ENCODE assay signal across 9 cellular contexts in genomic region chr1:209805341-209805781, GRCh38. TPM values are rescaled to one million over a fixed set of nuclear protein-coding genes. Genes with fewer than 3 reads are reported as not detected.
A peak's percentile ranks its signal among the peaks of the same experiment; 100 is the strongest.
DNase-seq lines count a peak whose midpoint lies in the region; ATAC-seq and TF ChIP-seq lines count a peak whose summit lies in the region.
"Had no signal": no experiment of that assay in that cellular context is flagged by ENCODE, and none has a peak within 500 bp of the region (broad histone marks: within the 10 kb centered on the region; RNA-seq: fewer than 3 reads in every experiment).

No MANE protein-coding gene starts in this region.

- peak overlapping the region; percentile 93 to 99 (median 95) for H3K4me3 Mint-ChIP-seq in immature natural killer cell
- peak overlapping the region; percentile 86 for H3K4me3 Mint-ChIP-seq in stimulated activated effector memory CD8-positive, alpha-beta T cell treated with anti-CD3 and anti-CD28 coated beads, Interleukin-12 subunit alpha, Interleukin-12 subunit beta, amount 100 ng/mL, for 72 hours

- DNase-seq in DMS79 (lab: John Stamatoyannopoulos, UW) (peak; percentile 20), DMS79 treated with DMSO at 0.1 percent for 48 hours (lab: John Stamatoyannopoulos, UW) (no peak), astrocyte of the cerebellum (ENCODE audit: low read depth) (no peak), immature natural killer cell (no peak), Kasumi-1 (lab: John Stamatoyannopoulos, UW) (no peak), BE2C (no peak)
- DNase-seq in stimulated activated effector memory CD8-positive, alpha-beta T cell treated with anti-CD3 and anti-CD28 coated beads, Interleukin-12 subunit alpha, Interleukin-12 subunit beta, amount 100 ng/mL, for 72 hours (ENCODE audit: low spot score in 2 of 2), result no peak

- in situ Hi-C loops in astrocyte of the cerebellum (cut with HindIII; ENCODE audit: low sequenced_read_pairs), result no loop called here

- no peak for TF ChIP-seq CTCF in astrocyte of the cerebellum (IDR thresholded peaks at IDR 0.05; ENCODE audit: low read depth, low read length, missing control alignments)
- TF ChIP-seq CTCF in BE2C (IDR thresholded peaks at IDR 0.05; ENCODE audit: low read depth, low read length), result no peak

- H3K36me3 Mint-ChIP-seq in immature natural killer cell, result peaks cover 0 to 6% (median 4%) of the 10 kb centered on the region in 3 donors
- H3K36me3 Mint-ChIP-seq in stimulated activated effector memory CD8-positive, alpha-beta T cell treated with anti-CD3 and anti-CD28 coated beads, Interleukin-12 subunit alpha, Interleukin-12 subunit beta, amount 100 ng/mL, for 72 hours, result no peaks in the 10 kb centered on the region

- H3K9me3 Mint-ChIP-seq in immature natural killer cell, result no peaks in the 10 kb centered on the region
- no peaks in the 10 kb centered on the region for H3K9me3 Mint-ChIP-seq in stimulated activated effector memory CD8-positive, alpha-beta T cell treated with anti-CD3 and anti-CD28 coated beads, Interleukin-12 subunit alpha, Interleukin-12 subunit beta, amount 100 ng/mL, for 72 hours

- no peaks in the 10 kb centered on the region for H3K9me3 ChIP-seq in BE2C
- H3K9me3 ChIP-seq: A549 had no signal

- peaks cover 0 to 5% (median 3%) of the 10 kb centered on the region in 3 donors for H3K27me3 Mint-ChIP-seq in immature natural killer cell (ENCODE audit: low read depth in 3 of 3)

- no peak for ATAC-seq in stimulated activated effector memory CD8-positive, alpha-beta T cell treated with anti-CD3 and anti-CD28 coated beads, Interleukin-12 subunit alpha, Interleukin-12 subunit beta, amount 100 ng/mL, for 72 hours
- ATAC-seq in GM19035 (IDR thresholded peaks at IDR 0.05; ENCODE audit: unreplicated experiment), result no peak

- H3K4me1 Mint-ChIP-seq in immature natural killer cell, result peaks cover 17 to 19% of the 10 kb centered on the region in 2 donors
- H3K4me1 Mint-ChIP-seq in stimulated activated effector memory CD8-positive, alpha-beta T cell treated with anti-CD3 and anti-CD28 coated beads, Interleukin-12 subunit alpha, Interleukin-12 subunit beta, amount 100 ng/mL, for 72 hours, result peaks cover 21% of the 10 kb centered on the region

- H3K4me1 ChIP-seq in BE2C, result peaks cover 41% of the 10 kb centered on the region

- H3K4me3 ChIP-seq in astrocyte of the cerebellum (ENCODE audit: low read depth, low read length), result peak overlapping the region; percentile 36
- H3K4me3 ChIP-seq in BE2C (ENCODE audit: low read depth, low read length), result no peak overlapping the region

- no peaks in the 10 kb centered on the region for H3K36me3 ChIP-seq in BE2C

- H3K27me3 ChIP-seq in BE2C, result no peaks in the 10 kb centered on the region

- H3K27ac Mint-ChIP-seq in immature natural killer cell, result peak overlapping the region in 4 of 6 donors; percentile 69 to 97 (median 80)
- H3K27ac Mint-ChIP-seq in stimulated activated effector memory CD8-positive, alpha-beta T cell treated with anti-CD3 and anti-CD28 coated beads, Interleukin-12 subunit alpha, Interleukin-12 subunit beta, amount 100 ng/mL, for 72 hours, result peak overlapping the region; percentile 84

RNA-seq across cellular contexts. Expression of gene IRF6, which starts 0.6 kb away (rescaled TPM):
- polyA plus RNA-seq in immature natural killer cell, result 1 to 10 TPM in 2 of 3 donors, not detected in 1; 5.2 TPM
- polyA plus RNA-seq in BE2C (2012; ENCODE audit: insufficient read depth, insufficient read length, low read depth), result 4.9 TPM

RNA-seq across cellular contexts. Expression of gene C1orf74, which starts 21.0 kb away (rescaled TPM):
- under 1 TPM in 2 of 3 donors, not detected in 1; 0.18 to 0.84 TPM for polyA plus RNA-seq in immature natural killer cell
- polyA plus RNA-seq in BE2C (2012; ENCODE audit: insufficient read depth, insufficient read length, low read depth), result 5.2 TPM

RNA-seq across cellular contexts. Expression of gene UTP25, which starts 22.4 kb away (rescaled TPM):
- polyA plus RNA-seq in immature natural killer cell, result 1 to 10 TPM; 2.6 to 3.7 (median 3.2) TPM
- polyA plus RNA-seq in BE2C (2012; ENCODE audit: insufficient read depth, insufficient read length, low read depth), result 12.9 TPM

RNA-seq across cellular contexts. Expression of gene TRAF3IP3, which starts 49.5 kb away (rescaled TPM):
- 100 to 1,000 TPM; 232 to 341 (median 287) TPM for polyA plus RNA-seq in immature natural killer cell
- polyA plus RNA-seq in BE2C (2012; ENCODE audit: insufficient read depth, insufficient read length, low read depth), result 0.40 TPM
- polyA plus RNA-seq: A549 had no signal
